1 cellular context compared by ENCODE assay signal in genomic region chr16:51151435-51151950, GRCh38.
TF ChIP-seq lines count a peak whose summit lies in the region.

No MANE protein-coding gene starts in this region.

TF ChIP-seq in HepG2, 621 proteins besides CTCF, POLR2A, EP300 and RAD21 (continued from another document and continues in another):
- TF ChIP-seq KDM2A (CRISPR knock-in tag; IDR thresholded peaks at IDR 0.05; ENCODE audit: borderline replicate concordance, low read depth) (peak; percentile 10; the same call in 1 of the 2 replicates), ZNF446 (CRISPR knock-in tag; IDR thresholded peaks at IDR 0.05) (0 out of 2 replicates have a peak, but pooled peaks have one; percentile 13), ZNF740 (CRISPR knock-in tag; IDR thresholded peaks at IDR 0.05) (peak; percentile 74; the same call in 1 of the 2 replicates), SPEN (CRISPR knock-in tag; IDR thresholded peaks at IDR 0.05; ENCODE audit: low read depth) (no peak), E2F1 (CRISPR knock-in tag; IDR thresholded peaks at IDR 0.05) (no peak; the same call in 1 of the 2 replicates), ATF4 (CRISPR knock-in tag; IDR thresholded peaks at IDR 0.05) (no peak), ZNF335 (CRISPR knock-in tag; IDR thresholded peaks at IDR 0.05) (no peak), GMEB1 (CRISPR knock-in tag; IDR thresholded peaks at IDR 0.05; ENCODE audit: borderline replicate concordance) (no peak), ZFP62 (CRISPR knock-in tag; IDR thresholded peaks at IDR 0.05) (no peak), ZNF207 (IDR thresholded peaks at IDR 0.05; ENCODE audit: borderline replicate concordance) (no peak), HMGA1 (CRISPR knock-in tag; conservative IDR thresholded peaks at IDR 0.05) (no peak), ZNF782 (CRISPR knock-in tag; IDR thresholded peaks at IDR 0.05; ENCODE audit: borderline replicate concordance) (no peak), ATF6 (CRISPR knock-in tag; conservative IDR thresholded peaks at IDR 0.05) (no peak), NR2F6 (IDR thresholded peaks at IDR 0.05) (no peak), NR2F6 (CRISPR knock-in tag; IDR thresholded peaks at IDR 0.05) (no peak), CBX1 (IDR thresholded peaks at IDR 0.05; ENCODE audit: low read depth) (no peak), SP1 (IDR thresholded peaks at IDR 0.05) (no peak), SP1 (CRISPR knock-in tag; IDR thresholded peaks at IDR 0.05) (no peak), PATZ1 (CRISPR knock-in tag; IDR thresholded peaks at IDR 0.05) (peak; percentile 84), ARID4A (CRISPR knock-in tag; IDR thresholded peaks at IDR 0.05; ENCODE audit: borderline replicate concordance) (0 out of 2 replicates have a peak, but pooled peaks have one; percentile 15), ZNF431 (CRISPR knock-in tag; IDR thresholded peaks at IDR 0.05; ENCODE audit: borderline replicate concordance, low read depth) (no peak), XBP1 (CRISPR knock-in tag; IDR thresholded peaks at IDR 0.05) (no peak), ZFP1 (CRISPR knock-in tag; IDR thresholded peaks at IDR 0.05) (no peak), HNRNPK (IDR thresholded peaks at IDR 0.05; ENCODE audit: low read depth, low read length, poor library complexity, severe bottlenecking) (peak; percentile 100), ZNF138 (CRISPR knock-in tag; IDR thresholded peaks at IDR 0.05; ENCODE audit: low read depth) (no peak), CREB1 (IDR thresholded peaks at IDR 0.05) (no peak), CREB1 (CRISPR knock-in tag; IDR thresholded peaks at IDR 0.05) (no peak), ZFP90 (CRISPR knock-in tag; IDR thresholded peaks at IDR 0.05; ENCODE audit: borderline replicate concordance) (no peak), FOXK2 (IDR thresholded peaks at IDR 0.05) (no peak), ZBTB39 (CRISPR knock-in tag; IDR thresholded peaks at IDR 0.05) (no peak), ISL2 (CRISPR knock-in tag; IDR thresholded peaks at IDR 0.05) (0 out of 2 replicates have a peak, but pooled peaks have one; percentile 7), ZBTB21 (CRISPR knock-in tag; IDR thresholded peaks at IDR 0.05) (no peak), NFIC (IDR thresholded peaks at IDR 0.05; ENCODE audit: low read length) (no peak), ZNF10 (CRISPR knock-in tag; IDR thresholded peaks at IDR 0.05; ENCODE audit: borderline replicate concordance, low read depth) (no peak), MEIS2 (CRISPR knock-in tag; IDR thresholded peaks at IDR 0.05) (no peak), ETV6 (CRISPR knock-in tag; conservative IDR thresholded peaks at IDR 0.05) (no peak), FOXJ3 (CRISPR knock-in tag; IDR thresholded peaks at IDR 0.05; ENCODE audit: borderline replicate concordance) (no peak), TAF1 (CRISPR knock-in tag; IDR thresholded peaks at IDR 0.05) (no peak; the same call in 1 of the 2 replicates), ZNF513 (CRISPR knock-in tag; conservative IDR thresholded peaks at IDR 0.05) (no peak), KAT7 (CRISPR knock-in tag; IDR thresholded peaks at IDR 0.05; ENCODE audit: borderline replicate concordance) (0 out of 2 replicates have a peak, but pooled peaks have one; percentile 32), HINFP (CRISPR knock-in tag; IDR thresholded peaks at IDR 0.05; ENCODE audit: low read depth) (no peak), TGIF2 (CRISPR knock-in tag; IDR thresholded peaks at IDR 0.05) (no peak), GPBP1L1 (CRISPR knock-in tag; IDR thresholded peaks at IDR 0.05) (no peak), TP53 (CRISPR knock-in tag; conservative IDR thresholded peaks at IDR 0.05) (no peak), ZNF563 (CRISPR knock-in tag; IDR thresholded peaks at IDR 0.05) (no peak), SNRNP70 (IDR thresholded peaks at IDR 0.05; ENCODE audit: low read depth, low read length) (no peak), ZSCAN12 (CRISPR knock-in tag; IDR thresholded peaks at IDR 0.05) (no peak), ZNF674 (CRISPR knock-in tag; IDR thresholded peaks at IDR 0.05; ENCODE audit: low read depth) (no peak), ZNF652 (CRISPR knock-in tag; IDR thresholded peaks at IDR 0.05; ENCODE audit: borderline replicate concordance, low read depth) (peak; percentile 80)
